In genomic region chr1:51224255-51224654, GRCh38 we compare ENCODE assay signal across 9 cellular contexts.
"Had no signal": no experiment of that assay in that cellular context is flagged by ENCODE, and none has a peak within 500 bp of the region (broad histone marks: within the 10 kb centered on the region; RNA-seq: fewer than 3 reads in every experiment).

No MANE protein-coding gene starts in this region.

- H3K27ac ChIP-seq: GM23248, HL-60, KMS-11 had no signal

- H3K4me3 ChIP-seq: GM23248, HAP-1 had no signal

- ATAC-seq: HCT116 had no signal

- DNase-seq: GM23248, GOT3, H7, IMR-90, KBM-7 had no signal

- H3K9ac ChIP-seq: GM23248, KMS-11 had no signal

- H3K9me3 ChIP-seq: HAP-1 had no signal

- H3K36me3 ChIP-seq: HAP-1 had no signal

- H3K4me2 ChIP-seq: KMS-11 had no signal

- H2AFZ ChIP-seq: GM23248 had no signal
